27 cellular contexts compared by ENCODE assay signal in genomic region chr21:14451520-14451919, GRCh38.
DNase-seq lines count a peak whose midpoint lies in the region; ATAC-seq and TF ChIP-seq lines count a peak whose summit lies in the region.
"Had no signal": no experiment of that assay in that cellular context is flagged by ENCODE, and none has a peak within 500 bp of the region (broad histone marks: within the 10 kb centered on the region; RNA-seq: fewer than 3 reads in every experiment).

No MANE protein-coding gene starts in this region.

- no peak overlapping the region for H3K27ac ChIP-seq in H9 (ENCODE audit: insufficient read length, low read depth, low read length)
- H3K27ac ChIP-seq: A549, esophagus muscularis mucosa, foreskin keratinocyte, SJSA1, testis had no signal

- H3K4me1 Mint-ChIP-seq in activated T-cell treated with anti-CD3 and anti-CD28 coated beads, Interleukin-2, amount 50 U/mL, for 24 hours (ENCODE audit: low read depth) = peaks cover 52% of the 10 kb centered on the region
- H3K4me1 Mint-ChIP-seq in activated CD4-positive, alpha-beta memory T cell treated with anti-CD3 and anti-CD28 coated beads, Interleukin-2, amount 10 ng/mL, durations not matched to agents 7 days and 5 days = peaks cover 44% of the 10 kb centered on the region
- H3K4me1 Mint-ChIP-seq in stimulated activated naive CD8-positive, alpha-beta T cell treated with anti-CD3 and anti-CD28 coated beads, Interleukin-15, amount 100 ng/mL, for 72 hours = peaks cover 75% of the 10 kb centered on the region
- H3K4me1 Mint-ChIP-seq in H9 = peaks cover 6 to 12% of the 10 kb centered on the region in 2 experiments
- H3K4me1 Mint-ChIP-seq in WTC11 = peaks cover 12% of the 10 kb centered on the region
- H3K4me1 Mint-ChIP-seq: brain had no signal

- no peak overlapping the region for H2BK12ac ChIP-seq in H9 (ENCODE audit: insufficient read length, low read depth, low read length)

- TF ChIP-seq CTCF in fibroblast of villous mesenchyme (IDR thresholded peaks at IDR 0.05; ENCODE audit: insufficient read depth, low read depth, low read length) (no peak), H9 (conservative IDR thresholded peaks at IDR 0.05) (no peak), WTC11 (IDR thresholded peaks at IDR 0.05) (no peak)

- H3K36me3 Mint-ChIP-seq in activated T-cell treated with anti-CD3 and anti-CD28 coated beads, Interleukin-2, amount 50 U/mL, for 24 hours (ENCODE audit: low read depth) = no peaks in the 10 kb centered on the region
- peaks cover 5% of the 10 kb centered on the region for H3K36me3 Mint-ChIP-seq in activated CD4-positive, alpha-beta memory T cell treated with anti-CD3 and anti-CD28 coated beads, Interleukin-2, amount 10 ng/mL, durations not matched to agents 7 days and 5 days (ENCODE audit: low read depth)
- H3K36me3 Mint-ChIP-seq in H9 (ENCODE audit: insufficient read depth in 1 of 3, low read depth in 3 of 3) (no peaks in the 10 kb centered on the region; a peak in 2 of 7 replicates), WTC11 (no peaks in the 10 kb centered on the region)
- H3K36me3 Mint-ChIP-seq: brain, T-cell had no signal

- no peak overlapping the region for H3K4me2 ChIP-seq in H9 (ENCODE audit: insufficient read depth, insufficient read length, low read length)
- H3K4me2 ChIP-seq: A549 had no signal

- ATAC-seq in stimulated activated naive CD8-positive, alpha-beta T cell treated with anti-CD3 and anti-CD28 coated beads, Interleukin-15, amount 100 ng/mL, for 72 hours = peak; percentile 55
- no peak for ATAC-seq in GM21619 (IDR thresholded peaks at IDR 0.05; ENCODE audit: unreplicated experiment)
- no peak for ATAC-seq in WTC11
- ATAC-seq: A549; activated CD4-positive, CD25-positive, alpha-beta regulatory T cell treated with anti-CD3 and anti-CD28 coated beads, Interleukin-2, amount 50 U/mL, for 24 hours; foreskin keratinocyte; naive thymus-derived CD4-positive, alpha-beta T cell; T-cell had no signal

- no peaks in the 10 kb centered on the region for H3K23me2 ChIP-seq in H9 (ENCODE audit: insufficient read length, low read depth, low read length, poor library complexity, severe bottlenecking)

- H3K27me3 Mint-ChIP-seq in activated T-cell treated with anti-CD3 and anti-CD28 coated beads, Interleukin-2, amount 50 U/mL, for 24 hours = no peaks in the 10 kb centered on the region
- H3K27me3 Mint-ChIP-seq in activated CD4-positive, alpha-beta memory T cell treated with anti-CD3 and anti-CD28 coated beads, Interleukin-2, amount 10 ng/mL, durations not matched to agents 7 days and 5 days = no peaks in the 10 kb centered on the region
- H3K27me3 Mint-ChIP-seq in stimulated activated naive CD8-positive, alpha-beta T cell treated with anti-CD3 and anti-CD28 coated beads, Interleukin-15, amount 100 ng/mL, for 72 hours = no peaks in the 10 kb centered on the region
- H3K27me3 Mint-ChIP-seq in H9 (ENCODE audit: low read depth) = no peaks in the 10 kb centered on the region
- H3K27me3 Mint-ChIP-seq in WTC11 (ENCODE audit: low read depth) = no peaks in the 10 kb centered on the region
- H3K27me3 Mint-ChIP-seq: brain; naive thymus-derived CD4-positive, alpha-beta T cell; T-cell had no signal

- CTCF ChIA-PET in activated CD4-positive, alpha-beta memory T cell treated with anti-CD3 and anti-CD28 coated beads, Interleukin-2, amount 10 ng/mL, durations not matched to agents 7 days and 5 days (lab: Charles Lee) = interaction anchor here (1.0 to 3.9 kb wide), 2 partner anchors 10 to 285 kb away, joined by 3 to 23 read pairs; no protein-coding TSS in a partner anchor
- CTCF ChIA-PET in WTC11 (lab: Charles Lee) = interaction anchor here (1.2 kb wide), 1 partner anchor 416 kb away, joined by 3 read pairs; no protein-coding TSS in a partner anchor

- no peak overlapping the region for H4K91ac ChIP-seq in H9 (ENCODE audit: insufficient read length, low read depth, low read length)

- WGBS in H9 (ENCODE audit: extremely low coverage, insufficient read length, low lambda C conversion rate) = no CpG with 5 or more reads among the region's 2 CpGs

- POLR2A ChIA-PET in activated CD4-positive, alpha-beta memory T cell treated with anti-CD3 and anti-CD28 coated beads, Interleukin-2, amount 10 ng/mL, durations not matched to agents 7 days and 5 days (lab: Charles Lee) = interaction anchor here (1.1 to 4.5 kb wide), 6 partner anchors 9 to 92 kb away, joined by 3 to 46 read pairs (median 5); no protein-coding TSS in a partner anchor
- POLR2A ChIA-PET in WTC11 (lab: Charles Lee) = no interaction called here

- H3K9me3 Mint-ChIP-seq in activated T-cell treated with anti-CD3 and anti-CD28 coated beads, Interleukin-2, amount 50 U/mL, for 24 hours = no peaks in the 10 kb centered on the region
- H3K9me3 Mint-ChIP-seq in activated CD4-positive, alpha-beta memory T cell treated with anti-CD3 and anti-CD28 coated beads, Interleukin-2, amount 10 ng/mL, durations not matched to agents 7 days and 5 days = no peaks in the 10 kb centered on the region
- H3K9me3 Mint-ChIP-seq in stimulated activated naive CD8-positive, alpha-beta T cell treated with anti-CD3 and anti-CD28 coated beads, Interleukin-15, amount 100 ng/mL, for 72 hours = no peaks in the 10 kb centered on the region
- H3K9me3 Mint-ChIP-seq in H9 (no peaks in the 10 kb centered on the region; a peak in 1 of 5 replicates), WTC11 (no peaks in the 10 kb centered on the region)
- H3K9me3 Mint-ChIP-seq: brain, T-cell had no signal

- H3K27ac Mint-ChIP-seq in activated T-cell treated with anti-CD3 and anti-CD28 coated beads, Interleukin-2, amount 50 U/mL, for 24 hours = peak overlapping the region; percentile 9
- peak overlapping the region; percentile 3 for H3K27ac Mint-ChIP-seq in activated CD4-positive, alpha-beta memory T cell treated with anti-CD3 and anti-CD28 coated beads, Interleukin-2, amount 10 ng/mL, durations not matched to agents 7 days and 5 days
- H3K27ac Mint-ChIP-seq in stimulated activated naive CD8-positive, alpha-beta T cell treated with anti-CD3 and anti-CD28 coated beads, Interleukin-15, amount 100 ng/mL, for 72 hours = peak overlapping the region in 1 of 2 donors; percentile 93
- H3K27ac Mint-ChIP-seq in H9 = no peak overlapping the region
- H3K27ac Mint-ChIP-seq in WTC11 = no peak overlapping the region
- H3K27ac Mint-ChIP-seq: brain, T-cell had no signal

- no peak for DNase-seq in activated T-cell treated with anti-CD3 and anti-CD28 coated beads, Interleukin-2, amount 50 U/mL, for 24 hours
- no peak for DNase-seq in activated T-cell treated with anti-CD3 and anti-CD28 coated beads, Interleukin-2, amount 50 U/mL, for 48 hours
- DNase-seq in activated CD4-positive, alpha-beta memory T cell treated with anti-CD3 and anti-CD28 coated beads, Interleukin-2, amount 10 ng/mL, durations not matched to agents 7 days and 5 days = no peak
- DNase-seq in fibroblast of villous mesenchyme (ENCODE audit: low read depth) (peak; percentile 6), H9 (no peak), WTC11 (ENCODE audit: low spot score) (no peak)
- no peak for DNase-seq in stimulated activated naive CD8-positive, alpha-beta T cell treated with anti-CD3 and anti-CD28 coated beads, Interleukin-15, amount 100 ng/mL, for 72 hours
- DNase-seq: activated naive CD4-positive, alpha-beta T cell treated with Interleukin-2 at 50 U/mL for 16 hours; Calu3; DND-41; foreskin keratinocyte; naive thymus-derived CD4-positive, alpha-beta T cell; NCI-H1092; NCI-H187 treated with DMSO at 0.1 percent for 48 hours; NCI-H2171 treated with DMSO at 0.1 percent for 48 hours; NCI-H510A; RPMI8226; stimulated activated CD4-positive, alpha-beta T cell treated with anti-CD3 and anti-CD28 coated beads, Interleukin-4, amount 100 ng/mL, for 4 hours; stimulated activated naive CD4-positive, alpha-beta T cell; T-cell; testis had no signal

- H2AFZ ChIP-seq in H9 (ENCODE audit: low read length) = no peak overlapping the region

- H2AK5ac ChIP-seq in H9 (ENCODE audit: insufficient read length, low read length) = no peak overlapping the region

- H2BK15ac ChIP-seq in H9 (ENCODE audit: low read depth, low read length) = no peak overlapping the region

- no peak overlapping the region for H3K4ac ChIP-seq in H9 (ENCODE audit: low read depth, low read length)

- H2BK120ac ChIP-seq in H9 (ENCODE audit: low read depth, low read length, poor library complexity, severe bottlenecking) = no peak overlapping the region

- no peak overlapping the region for H3K18ac ChIP-seq in H9 (ENCODE audit: insufficient read length, low read depth, low read length)

- H2BK20ac ChIP-seq in H9 (ENCODE audit: low read depth, low read length, poor library complexity, severe bottlenecking) = no peak overlapping the region

- H4K20me1 ChIP-seq in H9 (ENCODE audit: control insufficient read depth, insufficient read depth, insufficient read length) = no peaks in the 10 kb centered on the region

- no peak overlapping the region for H3K4me3 ChIP-seq in fibroblast of villous mesenchyme (ENCODE audit: low read depth, low read length)
- H3K4me3 ChIP-seq: A549, esophagus muscularis mucosa, SJSA1, testis had no signal

- no peak overlapping the region for H3K56ac ChIP-seq in H9 (ENCODE audit: insufficient read length, low read depth, low read length)

- no peak overlapping the region for H3T11ph ChIP-seq in H9 (ENCODE audit: low read length)

- no peaks in the 10 kb centered on the region for H3K27me3 ChIP-seq in H9 (ENCODE audit: insufficient read depth, low read length)
- H3K27me3 ChIP-seq: esophagus muscularis mucosa, foreskin keratinocyte, SJSA1, testis had no signal

- H3K79me1 ChIP-seq in H9 (ENCODE audit: insufficient read depth, low read depth, low read length, poor library complexity, severe bottlenecking) = no peaks in the 10 kb centered on the region

- no peaks in the 10 kb centered on the region for H3K79me2 ChIP-seq in H9 (ENCODE audit: insufficient read depth, low read length)

- H3K9me3 ChIP-seq in H9 (ENCODE audit: control insufficient read depth, low read depth, low read length) = no peaks in the 10 kb centered on the region
- H3K9me3 ChIP-seq: A549, esophagus muscularis mucosa, SJSA1, testis had no signal

- no peak overlapping the region for H4K8ac ChIP-seq in H9 (replicated peaks; ENCODE audit: insufficient read length, low read depth, low read length)

- H3K9ac ChIP-seq in H9 (ENCODE audit: extremely low read depth, insufficient read length, low read length) = no peak overlapping the region

- no peak overlapping the region for H3K14ac ChIP-seq in H9 (ENCODE audit: insufficient read depth, low read length)

- no peaks in the 10 kb centered on the region for H3K4me1 ChIP-seq in H9 (ENCODE audit: insufficient read depth, low read length)
- H3K4me1 ChIP-seq: A549, esophagus muscularis mucosa, foreskin keratinocyte, SJSA1, testis had no signal

- no peak overlapping the region for H3K23ac ChIP-seq in H9 (ENCODE audit: insufficient read length, low read depth, low read length)

- H2BK5ac ChIP-seq in H9 (ENCODE audit: insufficient read length, low read length) = no peak overlapping the region

- no peak overlapping the region for H3K4me3 Mint-ChIP-seq in activated T-cell treated with anti-CD3 and anti-CD28 coated beads, Interleukin-2, amount 50 U/mL, for 24 hours
- no peak overlapping the region for H3K4me3 Mint-ChIP-seq in activated CD4-positive, alpha-beta memory T cell treated with anti-CD3 and anti-CD28 coated beads, Interleukin-2, amount 10 ng/mL, durations not matched to agents 7 days and 5 days
- peak overlapping the region in 1 of 2 donors; percentile 10 for H3K4me3 Mint-ChIP-seq in stimulated activated naive CD8-positive, alpha-beta T cell treated with anti-CD3 and anti-CD28 coated beads, Interleukin-15, amount 100 ng/mL, for 72 hours
- H3K4me3 Mint-ChIP-seq in H9 (no peak overlapping the region), WTC11 (no peak overlapping the region)
- H3K4me3 Mint-ChIP-seq: brain; naive thymus-derived CD4-positive, alpha-beta T cell; T-cell had no signal

- H4K5ac ChIP-seq in H9 (ENCODE audit: insufficient read length, low read depth, low read length) = no peak overlapping the region

Comparison
In these comparisons a context has a peak if more than half of its experiments do, and no peak if none do; other contexts are left out.
1. H3K27ac Mint-ChIP-seq: peak in activated T-cell treated with anti-CD3 and anti-CD28 coated beads, Interleukin-2, amount 50 U/mL, for 24 hours (single experiment) and activated CD4-positive, alpha-beta memory T cell treated with anti-CD3 and anti-CD28 coated beads, Interleukin-2, amount 10 ng/mL, durations not matched to agents 7 days and 5 days (single experiment); none in H9 (0 of 3) and WTC11 (single experiment).